In genomic region chr22:44404341-44405020, GRCh38 we compare ENCODE assay signal across 16 cellular contexts.
DNase-seq lines count a peak whose midpoint lies in the region; ATAC-seq, FAIRE-seq and TF ChIP-seq lines count a peak whose summit lies in the region.
"Had no signal": no experiment of that assay in that cellular context is flagged by ENCODE, and none has a peak within 500 bp of the region (broad histone marks: within the 10 kb centered on the region; RNA-seq: fewer than 3 reads in every experiment).

No MANE protein-coding gene starts in this region.

- peak overlapping the region; percentile 61; the same call in 1 of the 2 replicates for H2BK15ac ChIP-seq in H1 (ENCODE audit: low read length)

- no peak overlapping the region for H3K4me3 Mint-ChIP-seq in CD14-positive monocyte

- no TSS peak for BruUV-seq in HCT116 (replicated peaks; lab: Mats Ljungman, UMichigan)

- TF ChIP-seq CTCF in CD14-positive monocyte (IDR thresholded peaks at IDR 0.05) (no peak), HCT116 (IDR thresholded peaks at IDR 0.05 in 2 of 3, conservative IDR thresholded peaks at IDR 0.05 in 1 of 3; ENCODE audit: borderline replicate concordance in 1 of 3, insufficient read depth in 1 of 3, low read depth in 2 of 3, low read length in 2 of 3) (no peak), H1 (IDR thresholded peaks at IDR 0.05; ENCODE audit: control extremely low read depth in 1 of 3, insufficient read depth in 1 of 3, low read depth in 1 of 3, low read length in 3 of 3) (no peak), sigmoid colon (IDR thresholded peaks at IDR 0.05) (no peak)

- H3K14ac ChIP-seq in H1 (ENCODE audit: insufficient read length) = no peak overlapping the region

- no peak overlapping the region for H3K27ac ChIP-seq in HCT116 (ENCODE audit: low read depth, low read length)
- no peak overlapping the region for H3K27ac ChIP-seq in H1 (ENCODE audit: low read depth, low read length)
- H3K27ac ChIP-seq in sigmoid colon = no peak overlapping the region
- H3K27ac ChIP-seq: BLaER1, Peyer's patch had no signal

- WGBS in H1 (ENCODE audit: extremely low coverage in 1 of 2, insufficient coverage in 1 of 2, insufficient read length in 1 of 2, insufficient replicate concordance in 2 of 2, low coverage in 1 of 2, low lambda C conversion rate in 2 of 2, missing lambda C conversion rate in 1 of 2), 2 experiments = 95% methylated on average over 15 of the region's 16 CpGs; no CpG with 5 or more reads in 1 of the 2 experiments
- 82 to 86% methylated on average over 16 of the region's 16 CpGs for WGBS in sigmoid colon, 2 donors

- no peak overlapping the region for H2BK20ac ChIP-seq in H1 (ENCODE audit: low read length)

- H2BK12ac ChIP-seq in H1 (ENCODE audit: low read depth, low read length) = no peak overlapping the region

- peak; percentile 34; the same call in 1 of the 2 replicates for ATAC-seq in HCT116
- no peak for ATAC-seq in GM21360 (IDR thresholded peaks at IDR 0.05; ENCODE audit: unreplicated experiment)
- no peak for ATAC-seq in GM21515 (IDR thresholded peaks at IDR 0.05; ENCODE audit: unreplicated experiment)
- ATAC-seq: GM12878 had no signal

- no peaks in the 10 kb centered on the region; the same call in 1 of the 2 replicates for H3K79me1 ChIP-seq in H1 (ENCODE audit: low read depth, low read length)

- TF ChIP-seq EP300 in H1 (IDR thresholded peaks at IDR 0.05; ENCODE audit: borderline replicate concordance in 1 of 2, low read depth in 2 of 2, low read length in 2 of 2) (no peak), sigmoid colon (IDR thresholded peaks at IDR 0.05) (no peak)

- TF ChIP-seq RAD21 in HCT116 (IDR thresholded peaks at IDR 0.05; ENCODE audit: low read depth) (no peak), H1 (IDR thresholded peaks at IDR 0.05 in 1 of 2, conservative IDR thresholded peaks at IDR 0.05 in 1 of 2; ENCODE audit: low read depth in 2 of 2, low read length in 2 of 2) (no peak)

- H3K4me3 ChIP-seq in HCT116 (replicated peaks in 1 of 2; ENCODE audit: low read depth in 1 of 2, low read length in 2 of 2) = no peak overlapping the region
- no peak overlapping the region for H3K4me3 ChIP-seq in H1 (ENCODE audit: extremely low read depth in 1 of 4, insufficient read depth in 2 of 4, low read depth in 3 of 4, low read length in 4 of 4)
- no peak overlapping the region for H3K4me3 ChIP-seq in sigmoid colon
- H3K4me3 ChIP-seq: BLaER1, GM12878, Peyer's patch had no signal

- no peak overlapping the region for H3K56ac ChIP-seq in H1 (replicated peaks; ENCODE audit: insufficient read length, low read depth, low read length)

- H3K4ac ChIP-seq in H1 (replicated peaks; ENCODE audit: insufficient read length, low read depth, low read length) = no peak overlapping the region

- H3K23ac ChIP-seq in H1 (ENCODE audit: insufficient read length) = no peak overlapping the region

- H4K20me1 ChIP-seq in HCT116 (ENCODE audit: insufficient read depth) = no peaks in the 10 kb centered on the region
- H4K20me1 ChIP-seq in H1 (replicated peaks in 1 of 2; ENCODE audit: control insufficient read depth in 1 of 2, insufficient read depth in 2 of 2, low read length in 2 of 2) = peaks cover 0 to 2% of the 10 kb centered on the region in 2 experiments
- H4K20me1 ChIP-seq: BLaER1 had no signal

- H3K36me3 Mint-ChIP-seq in CD14-positive monocyte = no peaks in the 10 kb centered on the region

- no peaks in the 10 kb centered on the region for H3K23me2 ChIP-seq in H1 (ENCODE audit: low read depth, low read length)

- TF ChIP-seq POLR2A in HCT116 (IDR thresholded peaks at IDR 0.05; ENCODE audit: borderline replicate concordance, extremely low read depth, insufficient read depth, insufficient read length) (no peak), H1 (IDR thresholded peaks at IDR 0.05; ENCODE audit: control extremely low read depth in 1 of 2, low read depth in 2 of 2, low read length in 2 of 2) (no peak), sigmoid colon (IDR thresholded peaks at IDR 0.05) (no peak)

- H2AK5ac ChIP-seq in H1 (ENCODE audit: low read depth, low read length) = no peak overlapping the region

- H3K4me1 Mint-ChIP-seq in CD14-positive monocyte = no peaks in the 10 kb centered on the region

- CTCF ChIA-PET in HCT116 (lab: Charles Lee) = no interaction called here
- CTCF ChIA-PET in H1 (lab: Charles Lee; ENCODE audit: partially characterized antibody) = interaction anchor here (0.6 to 1.0 kb wide), 4 partner anchors 40 to 293 kb away, joined by 3 to 4 read pairs (median 4); no protein-coding TSS in a partner anchor

- POLR2A ChIA-PET in HCT116 (lab: Charles Lee) = no interaction called here
- POLR2A ChIA-PET in H1 (lab: Charles Lee; ENCODE audit: partially characterized antibody) = no interaction called here

- peak overlapping the region in 1 of 7 donors; percentile 20 for H3K27ac Mint-ChIP-seq in CD14-positive monocyte

- no peaks in the 10 kb centered on the region for H3K9me3 ChIP-seq in HCT116 (ENCODE audit: control insufficient read depth in 1 of 2, insufficient read depth in 1 of 2, low read depth in 1 of 2, low read length in 2 of 2)
- H3K9me3 ChIP-seq in H1 (ENCODE audit: insufficient read depth in 2 of 2, low read depth in 1 of 2, low read length in 1 of 2) = no peaks in the 10 kb centered on the region; a peak in 1 of 4 replicates
- H3K9me3 ChIP-seq in sigmoid colon = no peaks in the 10 kb centered on the region
- H3K9me3 ChIP-seq: BLaER1, Peyer's patch had no signal

- H3K18ac ChIP-seq in H1 (ENCODE audit: extremely low read depth, low read length) = no peak overlapping the region

- H3K4me2 ChIP-seq in HCT116 (ENCODE audit: low read length) (no peak overlapping the region), H1 (ENCODE audit: insufficient read depth in 1 of 2, low read depth in 2 of 2, low read length in 2 of 2) (no peak overlapping the region)
- H3K4me2 ChIP-seq: BLaER1 had no signal

- RAD21 ChIA-PET in HCT116 (lab: Charles Lee; ENCODE audit: low non-redundant PET in 1 of 2, low total read pairs in 2 of 2, uncharacterized antibody in 2 of 2, unreplicated experiment in 2 of 2) = no interaction called here

- DNase-seq in CD14-positive monocyte (ENCODE audit: low spot score) (peak; percentile 27), HCT116 (ENCODE audit: low read depth, low spot score) (no peak), H1 (ENCODE audit: low read depth in 1 of 2, low spot score in 2 of 2) (no peak), sigmoid colon (peak; percentile 48), GM03348 (ENCODE audit: low spot score) (no peak)
- DNase-seq: KG1, NCI-H1105 treated with DMSO at 0.1 percent for 48 hours, NCI-H2029 treated with DMSO at 0.1 percent for 48 hours, NCI-H510A treated with DMSO at 0.1 percent for 48 hours, SIG-M5 had no signal

- no peak overlapping the region for H4K8ac ChIP-seq in H1 (ENCODE audit: extremely low read depth, insufficient read depth, low read length)

- H2BK120ac ChIP-seq in H1 (replicated peaks; ENCODE audit: low read depth, low read length) = no peak overlapping the region

- H3K27me3 ChIP-seq in HCT116 (ENCODE audit: insufficient read depth, low read length) (no peaks in the 10 kb centered on the region), H1 (replicated peaks in 1 of 4; ENCODE audit: control insufficient read depth in 3 of 4, extremely low read depth in 1 of 4, insufficient read depth in 3 of 4, low read length in 3 of 4) (no peaks in the 10 kb centered on the region; a peak in 2 of 7 replicates), sigmoid colon (no peaks in the 10 kb centered on the region)
- H3K27me3 ChIP-seq: BLaER1, Peyer's patch had no signal

- H3K79me2 ChIP-seq in HCT116 (ENCODE audit: insufficient read depth, low read length) (no peaks in the 10 kb centered on the region), H1 (ENCODE audit: control insufficient read depth in 1 of 2, insufficient read depth in 2 of 2, low read length in 2 of 2) (no peaks in the 10 kb centered on the region)

- intact Hi-C loops in CD14-positive monocyte (cut with micrococcal nuclease) (no loop called here), HCT116 (cut with micrococcal nuclease) (no loop called here), sigmoid colon (cut with DNase I) (no loop called here)

- H3K9ac ChIP-seq in HCT116 (ENCODE audit: low read length) (no peak overlapping the region), H1 (replicated peaks in 1 of 4; ENCODE audit: extremely low read depth in 1 of 4, low read depth in 3 of 4, low read length in 3 of 4) (no peak overlapping the region)
- H3K9ac ChIP-seq: BLaER1 had no signal

- H2AFZ ChIP-seq in HCT116 (ENCODE audit: low read depth, low read length, poor library complexity, severe bottlenecking) (no peak overlapping the region), H1 (ENCODE audit: low read length) (no peak overlapping the region)

- FAIRE-seq in H1 (lab: Jason Lieb, UNC) = no peak
- FAIRE-seq: GM12878, GM18507 had no signal

- no peaks in the 10 kb centered on the region for H3K9me2 ChIP-seq in HCT116 (ENCODE audit: insufficient read depth)

- no peak overlapping the region for H2BK5ac ChIP-seq in H1 (ENCODE audit: low read depth, low read length)

- H4K91ac ChIP-seq in H1 (replicated peaks; ENCODE audit: insufficient read length, low read length) = no peak overlapping the region

- no peak overlapping the region for H4K5ac ChIP-seq in H1 (ENCODE audit: insufficient read length, low read depth, low read length)

- H3K27me3 Mint-ChIP-seq in CD14-positive monocyte (ENCODE audit: low read depth in 3 of 3) = peaks cover 0 to 2% (median 2%) of the 10 kb centered on the region in 3 donors

- H3K4me1 ChIP-seq in HCT116 (ENCODE audit: control insufficient read depth in 1 of 2, insufficient read depth in 2 of 2, low read length in 2 of 2) (no peaks in the 10 kb centered on the region), H1 (replicated peaks in 1 of 4; ENCODE audit: control insufficient read depth in 3 of 4, insufficient read depth in 4 of 4, low read length in 3 of 4) (peaks cover 6 to 10% (median 10%) of the 10 kb centered on the region in 4 experiments), sigmoid colon (no peaks in the 10 kb centered on the region)
- H3K4me1 ChIP-seq: BLaER1, Peyer's patch had no signal

- no peaks in the 10 kb centered on the region for H3K9me3 Mint-ChIP-seq in CD14-positive monocyte

- H3K36me3 ChIP-seq in HCT116 (ENCODE audit: control insufficient read depth in 1 of 2, insufficient read depth in 2 of 2, low read length in 2 of 2) (no peaks in the 10 kb centered on the region), H1 (ENCODE audit: control insufficient read depth in 2 of 4, insufficient read depth in 4 of 4, low read length in 3 of 4) (no peaks in the 10 kb centered on the region), sigmoid colon (no peaks in the 10 kb centered on the region)
- H3K36me3 ChIP-seq: BLaER1, Peyer's patch had no signal

TF ChIP-seq in HCT116, 20 proteins besides CTCF, POLR2A, EP300 and RAD21 (continues in another document):
- no peak for TF ChIP-seq ZNF274 (IDR thresholded peaks at IDR 0.05; ENCODE audit: low read depth, low read length)
- no peak for TF ChIP-seq CBX3 (IDR thresholded peaks at IDR 0.05; ENCODE audit: low read depth)

TF ChIP-seq in H1, 55 proteins besides CTCF, POLR2A, EP300 and RAD21 (continues in another document):
- TF ChIP-seq CTBP2 (IDR thresholded peaks at IDR 0.05; ENCODE audit: borderline replicate concordance, insufficient read depth, insufficient read length, low read length) (no peak), ZNF274 (IDR thresholded peaks at IDR 0.05; ENCODE audit: borderline replicate concordance, extremely low read depth, low read length) (no peak), RBBP5 (IDR thresholded peaks at IDR 0.05; ENCODE audit: borderline replicate concordance, low read depth, low read length) (no peak), POLR2AphosphoS5 (IDR thresholded peaks at IDR 0.05; ENCODE audit: low read depth, low read length) (no peak)

Comparison
In these comparisons a context has a peak if more than half of its experiments do, and no peak if none do; other contexts are left out.
1. DNase-seq: peak in CD14-positive monocyte (single experiment) and sigmoid colon (single experiment); none in HCT116 (single experiment), H1 (0 of 2) and GM03348 (single experiment).